In genomic region chr19:44212250-44212864, GRCh38 we compare ENCODE assay signal across 1 cellular context.
TF ChIP-seq lines count a peak whose summit lies in the region.

Gene ZNF227 (plus strand): TSS chr19:44212532. CDS start chr19:44217793, 5,261 bp downstream.

TF ChIP-seq in GM12878, 131 proteins besides CTCF, POLR2A, EP300 and RAD21 (continued from another document and continues in another):
- TF ChIP-seq EGR1 (IDR thresholded peaks at IDR 0.05; ENCODE audit: borderline replicate concordance in 1 of 2, low read depth in 2 of 2, low read length in 2 of 2) (0 out of 3 replicates have a peak, but pooled peaks of 1 of the 2 experiments have one; percentile 35), ASH2L (IDR thresholded peaks at IDR 0.05; ENCODE audit: borderline replicate concordance, low read depth) (peak; percentile 98; the same call in 1 of the 2 replicates), BCLAF1 (IDR thresholded peaks at IDR 0.05) (no peak), TCF12 (IDR thresholded peaks at IDR 0.05; ENCODE audit: low read depth, low read length) (peak; percentile 38; the same call in 1 of the 2 replicates), TBL1XR1 (IDR thresholded peaks at IDR 0.05; ENCODE audit: low read depth, low read length) (0 out of 2 replicates have a peak, but pooled peaks have one; percentile 22), JUND (IDR thresholded peaks at IDR 0.05; ENCODE audit: low read depth, low read length) (peak; percentile 37; the same call in 1 of the 2 replicates), PML (IDR thresholded peaks at IDR 0.05; ENCODE audit: low read length) (peak; percentile 51; the same call in 1 of the 2 replicates), JUNB (IDR thresholded peaks at IDR 0.05) (0 out of 2 replicates have a peak, but pooled peaks have one; percentile 24), GABPA (IDR thresholded peaks at IDR 0.05; ENCODE audit: low read depth) (peak; percentile 98), CUX1 (IDR thresholded peaks at IDR 0.05; ENCODE audit: insufficient replicate concordance, low read depth, low read length) (no peak), IRF4 (IDR thresholded peaks at IDR 0.05; ENCODE audit: low read depth, low read length) (0 out of 2 replicates have a peak, but pooled peaks have one; percentile 11), CHD4 (IDR thresholded peaks at IDR 0.05) (no peak), HSF1 (IDR thresholded peaks at IDR 0.05; ENCODE audit: low read depth, low read length) (no peak), POLR2AphosphoS2 (IDR thresholded peaks at IDR 0.05; ENCODE audit: low read depth, low read length) (peak; percentile 83), CEBPZ (IDR thresholded peaks at IDR 0.05; ENCODE audit: low read depth, low read length) (0 out of 2 replicates have a peak, but pooled peaks have one; percentile 27), SKIL (IDR thresholded peaks at IDR 0.05; ENCODE audit: low read depth, poor library complexity, severe bottlenecking) (peak; percentile 20), HCFC1 (IDR thresholded peaks at IDR 0.05; ENCODE audit: low read length) (peak; percentile 95), LARP7 (IDR thresholded peaks at IDR 0.05) (no peak), SREBF2 (IDR thresholded peaks at IDR 0.05; ENCODE audit: low read length) (0 out of 2 replicates have a peak, but pooled peaks have one; percentile 37), HDAC2 (IDR thresholded peaks at IDR 0.05) (no peak), RELA (IDR thresholded peaks at IDR 0.05; ENCODE audit: borderline replicate concordance, partially characterized antibody) (peak; percentile 43), SMARCA5 (IDR thresholded peaks at IDR 0.05) (peak; percentile 43; the same call in 1 of the 2 replicates), NRF1 (conservative IDR thresholded peaks at IDR 0.05; ENCODE audit: low read depth, low read length) (no peak), ZNF384 (IDR thresholded peaks at IDR 0.05; ENCODE audit: borderline replicate concordance, low read depth, low read length) (no peak), RELB (IDR thresholded peaks at IDR 0.05; ENCODE audit: low read depth) (peak; percentile 84), GATAD2B (conservative IDR thresholded peaks at IDR 0.05; ENCODE audit: low read depth) (no peak; the same call in 1 of the 2 replicates), BHLHE40 (IDR thresholded peaks at IDR 0.05; ENCODE audit: borderline replicate concordance in 1 of 2, low read depth in 2 of 2, low read length in 1 of 2) (peak in 1 of 2 experiments; percentile 21; a peak in 1 of 4 replicates), ESRRA (IDR thresholded peaks at IDR 0.05; ENCODE audit: low read length) (0 out of 2 replicates have a peak, but pooled peaks have one; percentile 61), CBX5 (IDR thresholded peaks at IDR 0.05; ENCODE audit: low read depth) (0 out of 2 replicates have a peak, but pooled peaks have one; percentile 37), TAF1 (IDR thresholded peaks at IDR 0.05; ENCODE audit: borderline replicate concordance, low read depth, low read length) (peak; percentile 74), STAT3 (IDR thresholded peaks at IDR 0.05; ENCODE audit: low read depth, low read length) (no peak), SIX5 (IDR thresholded peaks at IDR 0.05; ENCODE audit: low read depth, low read length, severe bottlenecking) (peak; percentile 89), PKNOX1 (IDR thresholded peaks at IDR 0.05) (peak; percentile 26; the same call in 1 of the 2 replicates), MTA2 (IDR thresholded peaks at IDR 0.05; ENCODE audit: low read depth) (peak; percentile 27; the same call in 1 of the 2 replicates), CHD2 (IDR thresholded peaks at IDR 0.05; ENCODE audit: borderline replicate concordance, low read depth, low read length) (peak; percentile 56; the same call in 1 of the 2 replicates), E2F8 (IDR thresholded peaks at IDR 0.05; ENCODE audit: low read depth, partially characterized antibody) (peak; percentile 82), STAT1 (conservative IDR thresholded peaks at IDR 0.05) (0 out of 2 replicates have a peak, but pooled peaks have one; percentile 64)
